Comparison of ENCODE assay signal across 15 cellular contexts in genomic region chrX:107576841-107577240, GRCh38. TPM values are rescaled to one million over a fixed set of nuclear protein-coding genes. Genes with fewer than 3 reads are reported as not detected.
A peak's percentile ranks its signal among the peaks of the same experiment; 100 is the strongest.
DNase-seq lines count a peak whose midpoint lies in the region; ATAC-seq, FAIRE-seq and TF ChIP-seq lines count a peak whose summit lies in the region.
"Had no signal": no experiment of that assay in that cellular context is flagged by ENCODE, and none has a peak within 500 bp of the region (broad histone marks: within the 10 kb centered on the region; RNA-seq: fewer than 3 reads in every experiment).

No MANE protein-coding gene starts in this region.

- FAIRE-seq in D721Med (lab: Jason Lieb, UNC): no peak

- peak; percentile 64 for ATAC-seq in GM19455 (IDR thresholded peaks at IDR 0.05; ENCODE audit: unreplicated experiment)
- ATAC-seq in HG02973 (IDR thresholded peaks at IDR 0.05; ENCODE audit: unreplicated experiment): peak; percentile 84
- ATAC-seq in activated T-helper 17 cell treated with anti-CD3 and anti-CD28 coated beads, Interleukin-2, amount 50 U/mL, for 72 hours (replicated peaks): peak; percentile 82

- no peaks in the 10 kb centered on the region for H3K4me1 Mint-ChIP-seq in activated T-helper 17 cell treated with anti-CD3 and anti-CD28 coated beads, Interleukin-2, amount 50 U/mL, for 72 hours
- H3K4me1 Mint-ChIP-seq: activated CD4-positive, alpha-beta T cell treated with anti-CD3 and anti-CD28 coated beads, Interleukin-2, amount 10 ng/mL, durations not matched to agents 24 days and 14 days had no signal

- H3K9me3 Mint-ChIP-seq in activated T-helper 17 cell treated with anti-CD3 and anti-CD28 coated beads, Interleukin-2, amount 50 U/mL, for 72 hours: no peaks in the 10 kb centered on the region
- H3K9me3 Mint-ChIP-seq: activated CD4-positive, alpha-beta T cell treated with anti-CD3 and anti-CD28 coated beads, Interleukin-2, amount 10 ng/mL, durations not matched to agents 24 days and 14 days had no signal

- no peak overlapping the region for H3K27ac Mint-ChIP-seq in activated T-helper 17 cell treated with anti-CD3 and anti-CD28 coated beads, Interleukin-2, amount 50 U/mL, for 72 hours
- H3K27ac Mint-ChIP-seq: activated CD4-positive, alpha-beta T cell treated with anti-CD3 and anti-CD28 coated beads, Interleukin-2, amount 10 ng/mL, durations not matched to agents 24 days and 14 days; activated naive CD8-positive, alpha-beta T cell had no signal

- no peaks in the 10 kb centered on the region for H3K27me3 Mint-ChIP-seq in activated T-helper 17 cell treated with anti-CD3 and anti-CD28 coated beads, Interleukin-2, amount 50 U/mL, for 72 hours
- H3K27me3 Mint-ChIP-seq: activated CD4-positive, alpha-beta T cell treated with anti-CD3 and anti-CD28 coated beads, Interleukin-2, amount 10 ng/mL, durations not matched to agents 24 days and 14 days; activated naive CD8-positive, alpha-beta T cell had no signal

- no peak for TF ChIP-seq CTCF in D721Med (IDR thresholded peaks at IDR 0.05; ENCODE audit: insufficient read depth, missing control alignments)

- intact Hi-C loops in head of caudate nucleus (cut with DNase I): no loop called here

- H3K4me3 Mint-ChIP-seq in activated T-helper 17 cell treated with anti-CD3 and anti-CD28 coated beads, Interleukin-2, amount 50 U/mL, for 72 hours: no peak overlapping the region
- H3K4me3 Mint-ChIP-seq: activated CD4-positive, alpha-beta T cell treated with anti-CD3 and anti-CD28 coated beads, Interleukin-2, amount 10 ng/mL, durations not matched to agents 24 days and 14 days; activated naive CD8-positive, alpha-beta T cell had no signal

- no peaks in the 10 kb centered on the region for H3K36me3 Mint-ChIP-seq in activated T-helper 17 cell treated with anti-CD3 and anti-CD28 coated beads, Interleukin-2, amount 50 U/mL, for 72 hours (ENCODE audit: low read depth)
- H3K36me3 Mint-ChIP-seq: activated naive CD8-positive, alpha-beta T cell had no signal

- peak; percentile 28 for DNase-seq in activated CD4-positive, alpha-beta T cell treated with anti-CD3 and anti-CD28 coated beads for 48 hours
- no peak for DNase-seq in activated CD4-positive, alpha-beta T cell treated with anti-CD3 and anti-CD28 coated beads for 1 hour
- DNase-seq in head of caudate nucleus (no peak), DMS114 treated with DMSO at 0.1 percent for 48 hours (lab: John Stamatoyannopoulos, UW; ENCODE audit: unreplicated experiment) (no peak), D721Med (ENCODE audit: insufficient read length, low spot score) (no peak)
- DNase-seq: activated CD4-positive, alpha-beta T cell treated with anti-CD3 and anti-CD28 coated beads, Interleukin-2, amount 10 ng/mL, durations not matched to agents 24 days and 14 days; cerebellar nuclear complex; GDM1; glutamatergic neuron; NCI-H2171; SW 1271 had no signal

RNA-seq across cellular contexts. Expression of gene PRPS1, which starts 51.5 kb away (rescaled TPM):
- 100 to 1,000 TPM in 1 of 2 donors, 10 to 100 TPM in 1; 58.6 to 107 TPM for total RNA-seq in activated T-helper 17 cell treated with anti-CD3 and anti-CD28 coated beads, Interleukin-2, amount 50 U/mL, for 72 hours
